1 cellular context compared by ENCODE assay signal in genomic region chr6:24961852-24962251, GRCh38.
TF ChIP-seq lines count a peak whose summit lies in the region.

No MANE protein-coding gene starts in this region.

TF ChIP-seq in H1, 55 proteins besides CTCF, POLR2A, EP300 and RAD21 (continued from another document):
- TF ChIP-seq E2F6 (IDR thresholded peaks at IDR 0.05) (no peak), BACH1 (IDR thresholded peaks at IDR 0.05; ENCODE audit: low read length) (no peak), NRF1 (IDR thresholded peaks at IDR 0.05; ENCODE audit: low read depth, low read length) (no peak), SP2 (IDR thresholded peaks at IDR 0.05; ENCODE audit: low read length) (no peak), SUZ12 (IDR thresholded peaks at IDR 0.05; ENCODE audit: low read length) (no peak), NANOG (IDR thresholded peaks at IDR 0.05; ENCODE audit: insufficient read depth, low read depth, low read length, poor library complexity, severe bottlenecking) (no peak), TCF12 (IDR thresholded peaks at IDR 0.05; ENCODE audit: low read depth, low read length) (no peak), FOSL1 (IDR thresholded peaks at IDR 0.05; ENCODE audit: insufficient read depth, low read depth, low read length) (no peak), TBP (IDR thresholded peaks at IDR 0.05; ENCODE audit: low read depth, low read length) (no peak)
TF ChIP-seq in H1: peak in this region for 0.
